31 cellular contexts compared by ENCODE assay signal in the genomic region with DNA sequence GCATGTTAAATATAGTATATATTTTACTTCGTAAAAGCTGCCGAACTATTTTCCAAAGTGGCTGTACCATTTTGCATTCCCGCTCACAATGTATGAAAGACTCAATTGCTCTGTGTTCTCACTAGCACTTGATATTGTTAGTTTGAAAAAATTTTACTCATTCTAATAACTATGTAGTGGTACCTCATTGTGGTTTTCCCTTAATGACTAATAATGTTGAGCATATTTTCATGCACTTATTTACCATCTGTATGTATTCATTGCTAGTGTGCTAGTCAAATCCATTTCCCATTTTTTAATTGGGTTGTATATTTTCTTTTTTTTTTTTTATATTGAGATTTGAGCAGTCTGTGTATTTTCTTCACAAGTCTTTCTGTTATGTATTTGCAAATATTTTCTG. TPM values are rescaled to one million over a fixed set of nuclear protein-coding genes. Genes with fewer than 3 reads are reported as not detected.
"Had no signal": no experiment of that assay in that cellular context is flagged by ENCODE, and none has a peak within 500 bp of the region (broad histone marks: within the 10 kb centered on the region; RNA-seq: fewer than 3 reads in every experiment).

No MANE protein-coding gene starts in this region.

- H3K4me1 ChIP-seq: Peyer's patch had no signal

- DNase-seq: activated CD4-positive, alpha-beta T cell treated with anti-CD3 and anti-CD28 coated beads, Interleukin-2, amount 10 ng/mL, durations not matched to agents 24 days and 14 days; activated CD4-positive, alpha-beta T cell treated with anti-CD3 and anti-CD28 coated beads, Interleukin-2, amount 50 U/mL, for 4 hours; activated CD8-positive, alpha-beta T cell treated with anti-CD3 and anti-CD28 coated beads for 36 hours; activated gamma-delta T cell; activated naive CD4-positive, alpha-beta T cell treated with Interleukin-2 at 50 U/mL for 16 hours; activated naive CD8-positive, alpha-beta T cell treated with anti-CD3 and anti-CD28 coated beads, Interleukin-2, amount 10 ng/mL, durations not matched to agents 7 days and 5 days; activated T-cell treated with anti-CD3 and anti-CD28 coated beads, Interleukin-2, amount 50 U/mL, for 1 hour; anterior cingulate cortex; brain microvascular endothelial cell; MM.1S; MV-4-11; NCI-H1092; NCI-H146; NCI-H187; NCI-H2029 treated with DMSO at 0.1 percent for 48 hours; NCI-H2107; NCI-H2171; NCI-H510A; NCI-H526; NCI-H748 treated with DMSO at 0.1 percent for 48 hours; NK-92 treated with Interleukin-12 subunit alpha and Interleukin-12 subunit beta, amount 100 ng/mL, for 24 hours; PC-3; Peyer's patch; RPMI8226; SHP77 treated with DMSO at 0.1 percent for 48 hours; SK-N-SH had no signal

- H3K9me2 ChIP-seq: SK-N-SH had no signal

- H3K36me3 ChIP-seq: brain microvascular endothelial cell, Peyer's patch had no signal

- FAIRE-seq: TTC549 had no signal

- H3K9ac ChIP-seq: KMS-11, SK-N-SH had no signal

- ATAC-seq: activated CD8-positive, alpha-beta T cell treated with anti-CD3 and anti-CD28 coated beads for 36 hours; PC-3 had no signal

- H3K27ac ChIP-seq: brain microvascular endothelial cell, KMS-11, Peyer's patch, SJSA1 had no signal

- H3K4me2 ChIP-seq: KMS-11, SK-N-SH had no signal

- H3K4me3 ChIP-seq: Peyer's patch, SJSA1 had no signal

- H3K9me3 ChIP-seq: Peyer's patch, SJSA1, SK-N-SH had no signal

- H3K27me3 ChIP-seq: brain microvascular endothelial cell, Peyer's patch, SJSA1 had no signal

RNA-seq across cellular contexts. Expression of a gene that starts 58.4 kb away (rescaled TPM):
- total RNA-seq: activated CD4-positive, alpha-beta T cell treated with anti-CD3 and anti-CD28 coated beads, Interleukin-2, amount 10 ng/mL, durations not matched to agents 24 days and 14 days; activated CD8-positive, alpha-beta memory T cell treated with anti-CD3 and anti-CD28 coated beads for 36 hours; activated CD8-positive, alpha-beta T cell treated with anti-CD3 and anti-CD28 coated beads for 36 hours; activated T-helper 2 cell treated with anti-CD3 and anti-CD28 coated beads, Interferon-gamma antibody, Interleukin-2, Interleukin-4, amounts not matched to agents 10 μg/mL and 5 μg/mL and 100 μg/mL, durations not matched to agents 14 hours and 24 hours and 36 hours had no signal
